1 cellular context compared by ENCODE assay signal in genomic region chr4:57078685-57079521, GRCh38.
TF ChIP-seq lines count a peak whose summit lies in the region.

No MANE protein-coding gene starts in this region.

TF ChIP-seq in IMR-90, 13 proteins besides CTCF, POLR2A, EP300 and RAD21:
- no peak for TF ChIP-seq MXI1 (IDR thresholded peaks at IDR 0.05; ENCODE audit: borderline replicate concordance, low read depth, low read length)
- TF ChIP-seq CHD1 (IDR thresholded peaks at IDR 0.05; ENCODE audit: low read depth, low read length) = no peak
- TF ChIP-seq MAFK (IDR thresholded peaks at IDR 0.05; ENCODE audit: low read depth, low read length) = no peak
- no peak for TF ChIP-seq USF2 (IDR thresholded peaks at IDR 0.05; ENCODE audit: low read depth, low read length)
- no peak for TF ChIP-seq CEBPB (IDR thresholded peaks at IDR 0.05; ENCODE audit: low read depth, low read length)
- TF ChIP-seq BHLHE40 (IDR thresholded peaks at IDR 0.05; ENCODE audit: low read depth, low read length) = no peak
- no peak for TF ChIP-seq ELK1 (IDR thresholded peaks at IDR 0.05; ENCODE audit: borderline replicate concordance, low read depth, low read length)
- TF ChIP-seq NFE2L2 (IDR thresholded peaks at IDR 0.05; ENCODE audit: low read depth, low read length) = no peak
- TF ChIP-seq MAZ (IDR thresholded peaks at IDR 0.05; ENCODE audit: borderline replicate concordance, low read depth, low read length) = no peak
- TF ChIP-seq SMC3 (IDR thresholded peaks at IDR 0.05; ENCODE audit: low read depth, low read length) = no peak
